In the genomic region with DNA sequence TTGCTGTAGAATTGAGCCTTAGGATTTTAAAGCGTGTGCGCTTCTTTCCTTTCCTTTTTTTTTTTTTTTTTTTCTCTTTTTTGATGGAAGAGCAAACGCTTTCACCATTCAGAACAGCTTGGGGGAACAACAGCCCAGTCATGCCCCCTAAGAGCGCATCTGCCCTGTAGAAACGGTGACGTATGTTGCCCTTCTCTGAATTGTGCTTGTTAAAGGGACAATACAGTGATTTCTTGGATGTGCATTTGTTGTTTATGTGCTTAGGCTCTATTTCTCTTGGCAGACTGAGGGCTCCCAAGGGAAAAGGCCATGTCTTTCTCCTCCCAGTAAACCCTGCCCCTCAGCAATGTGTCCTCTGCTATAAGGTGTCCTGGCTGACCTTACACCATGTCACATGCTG, we compare ENCODE assay signal across 15 cellular contexts.
A peak's percentile ranks its signal among the peaks of the same experiment; 100 is the strongest.
DNase-seq lines count a peak whose midpoint lies in the region; ATAC-seq and TF ChIP-seq lines count a peak whose summit lies in the region.
"Had no signal": no experiment of that assay in that cellular context is flagged by ENCODE, and none has a peak within 500 bp of the region (broad histone marks: within the 10 kb centered on the region; RNA-seq: fewer than 3 reads in every experiment).

No MANE protein-coding gene starts in this region.

- H3K27ac ChIP-seq in BLaER1 (peak overlapping the region; percentile 42; the same call in 1 of the 2 replicates), brain microvascular endothelial cell (no peak overlapping the region)
- H3K27ac ChIP-seq: SJCRH30 had no signal

- DNase-seq in NCI-H2171 treated with DMSO at 0.1 percent for 48 hours (lab: John Stamatoyannopoulos, UW) (peak; percentile 77), glutamatergic neuron (no peak), pons (ENCODE audit: low spot score) (peak; percentile 87), brain microvascular endothelial cell (no peak), T-helper 2 cell (no peak)
- DNase-seq in stimulated activated naive B cell treated with anti-CD40 and anti-IgM and Interleukin-4, amounts not matched to agents 10 μg/mL and 1 μg/mL and 100 μg/mL, for 72 hours: no peak
- DNase-seq: DMS153, NCI-H2029 treated with DMSO at 0.1 percent for 48 hours, NCI-H345, NCI-H748 treated with DMSO at 0.1 percent for 48 hours, PC-3, SJCRH30 had no signal

- peaks cover 14% of the 10 kb centered on the region for H3K9me3 Mint-ChIP-seq in glutamatergic neuron (ENCODE audit: unreplicated experiment)
- H3K9me3 Mint-ChIP-seq in stimulated activated naive B cell treated with anti-CD40 and anti-IgM and Interleukin-4, amounts not matched to agents 10 μg/mL and 1 μg/mL and 100 μg/mL, for 72 hours: no peaks in the 10 kb centered on the region

- H3K27me3 Mint-ChIP-seq in glutamatergic neuron (ENCODE audit: unreplicated experiment): peaks cover 8% of the 10 kb centered on the region
- no peaks in the 10 kb centered on the region for H3K27me3 Mint-ChIP-seq in stimulated activated naive B cell treated with anti-CD40 and anti-IgM and Interleukin-4, amounts not matched to agents 10 μg/mL and 1 μg/mL and 100 μg/mL, for 72 hours

- peak overlapping the region; percentile 75 for H3K4me2 ChIP-seq in BLaER1

- no peaks in the 10 kb centered on the region for H3K36me3 ChIP-seq in BLaER1
- H3K36me3 ChIP-seq in brain microvascular endothelial cell (replicated peaks): no peaks in the 10 kb centered on the region
- H3K36me3 ChIP-seq: SJCRH30 had no signal

- TF ChIP-seq CTCF in glutamatergic neuron (IDR thresholded peaks at IDR 0.05; ENCODE audit: partially characterized antibody, unreplicated experiment) (no peak), brain microvascular endothelial cell (IDR thresholded peaks at IDR 0.05; ENCODE audit: low read depth, low read length, missing control alignments) (no peak)

- H3K4me3 ChIP-seq in BLaER1 (no peak overlapping the region), brain microvascular endothelial cell (ENCODE audit: low read depth, low read length) (no peak overlapping the region)
- H3K4me3 ChIP-seq: K562, SJCRH30 had no signal

- peak overlapping the region; percentile 16; the same call in 1 of the 2 replicates for H3K9ac ChIP-seq in BLaER1

- no peak for ATAC-seq in stimulated activated naive B cell treated with anti-CD40 and anti-IgM and Interleukin-4, amounts not matched to agents 10 μg/mL and 1 μg/mL and 100 μg/mL, for 72 hours (replicated peaks)
- ATAC-seq: HCT116, K562, PC-3 had no signal

- H3K4me1 ChIP-seq in BLaER1: peaks cover 58% of the 10 kb centered on the region
- H3K4me1 ChIP-seq: SJCRH30 had no signal

- H3K4me1 Mint-ChIP-seq in glutamatergic neuron (ENCODE audit: low read depth, unreplicated experiment): peaks cover 36% of the 10 kb centered on the region
- no peaks in the 10 kb centered on the region for H3K4me1 Mint-ChIP-seq in stimulated activated naive B cell treated with anti-CD40 and anti-IgM and Interleukin-4, amounts not matched to agents 10 μg/mL and 1 μg/mL and 100 μg/mL, for 72 hours

- no peaks in the 10 kb centered on the region for H3K27me3 ChIP-seq in BLaER1
- H3K27me3 ChIP-seq in brain microvascular endothelial cell (replicated peaks): no peaks in the 10 kb centered on the region
- H3K27me3 ChIP-seq: SJCRH30 had no signal

- H3K36me3 Mint-ChIP-seq in glutamatergic neuron (ENCODE audit: unreplicated experiment): no peaks in the 10 kb centered on the region
- no peaks in the 10 kb centered on the region for H3K36me3 Mint-ChIP-seq in stimulated activated naive B cell treated with anti-CD40 and anti-IgM and Interleukin-4, amounts not matched to agents 10 μg/mL and 1 μg/mL and 100 μg/mL, for 72 hours

- in situ Hi-C loops in brain microvascular endothelial cell (cut with HindIII; ENCODE audit: low pct_ligation_motif_present, low sequenced_read_pairs): no loop called here

- H3K9me3 ChIP-seq in BLaER1: no peaks in the 10 kb centered on the region
- H3K9me3 ChIP-seq: SJCRH30 had no signal

- H3K27ac Mint-ChIP-seq in glutamatergic neuron (ENCODE audit: unreplicated experiment): peak overlapping the region; percentile 88
- H3K27ac Mint-ChIP-seq in stimulated activated naive B cell treated with anti-CD40 and anti-IgM and Interleukin-4, amounts not matched to agents 10 μg/mL and 1 μg/mL and 100 μg/mL, for 72 hours: no peak overlapping the region

- H3K4me3 Mint-ChIP-seq in glutamatergic neuron (ENCODE audit: unreplicated experiment): no peak overlapping the region
- no peak overlapping the region for H3K4me3 Mint-ChIP-seq in stimulated activated naive B cell treated with anti-CD40 and anti-IgM and Interleukin-4, amounts not matched to agents 10 μg/mL and 1 μg/mL and 100 μg/mL, for 72 hours

- H4K20me1 ChIP-seq in BLaER1: no peaks in the 10 kb centered on the region

Comparison
In these comparisons a context has a peak if more than half of its experiments do, and no peak if none do; other contexts are left out.
1. DNase-seq: peak in NCI-H2171 treated with DMSO at 0.1 percent for 48 hours (single experiment) and pons (single experiment); none in glutamatergic neuron (single experiment), brain microvascular endothelial cell (single experiment), stimulated activated naive B cell treated with anti-CD40 and anti-IgM and Interleukin-4, amounts not matched to agents 10 μg/mL and 1 μg/mL and 100 μg/mL, for 72 hours (single experiment) and T-helper 2 cell (0 of 5).